Comparison of ENCODE assay signal across 8 cellular contexts in the genomic region with DNA sequence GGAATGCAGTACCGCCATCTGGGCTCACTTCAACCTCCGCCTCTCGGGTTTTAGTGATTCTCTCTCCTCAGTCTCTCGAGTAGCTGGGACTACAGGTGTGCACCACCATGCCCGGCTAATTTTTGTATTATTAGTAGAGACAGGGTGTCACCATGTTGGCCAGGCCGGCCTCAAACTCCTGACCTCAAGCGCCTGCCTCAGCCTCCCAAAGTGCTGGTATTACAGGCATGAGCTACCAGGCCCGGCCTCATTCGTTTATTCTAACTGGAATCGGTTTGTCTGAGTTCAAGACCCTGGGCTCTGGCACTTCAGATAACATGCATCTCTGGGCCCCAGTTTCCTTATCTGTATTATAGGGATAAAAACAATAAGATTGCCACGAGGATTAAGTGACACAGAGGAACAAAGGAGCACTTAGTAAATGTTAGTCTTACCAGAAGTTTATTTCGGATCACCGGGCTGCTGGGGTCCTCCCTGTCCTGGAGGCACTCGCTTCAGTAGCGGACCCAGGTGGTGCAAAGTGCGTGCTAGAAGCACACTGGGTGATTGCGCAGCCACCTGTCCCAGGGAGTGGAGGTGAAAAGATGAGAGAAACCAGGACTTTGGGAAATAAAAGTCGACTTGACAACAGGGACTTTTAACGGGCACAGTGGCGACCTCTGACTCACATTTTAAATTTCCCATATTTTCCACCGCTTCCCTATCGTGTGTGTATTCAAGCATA. TPM values are rescaled to one million over a fixed set of nuclear protein-coding genes. Genes with fewer than 3 reads are reported as not detected.
A peak's percentile ranks its signal among the peaks of the same experiment; 100 is the strongest.
DNase-seq lines count a peak whose midpoint lies in the region; ATAC-seq, FAIRE-seq and TF ChIP-seq lines count a peak whose summit lies in the region.

No MANE protein-coding gene starts in this region.

- DNase-seq in foreskin fibroblast = no peak
- peak in 4 of 6 donors; percentile 34 to 52 (median 46) for DNase-seq in pancreas
- DNase-seq in activated CD4-positive, CD25-positive, alpha-beta regulatory T cell (lab: John Stamatoyannopoulos, UW) = no peak
- DNase-seq in NCI-H1048 (lab: John Stamatoyannopoulos, UW) = no peak
- no peak for DNase-seq in NCI-H1694 (lab: John Stamatoyannopoulos, UW)

- H3K36me3 ChIP-seq in HEK293 (ENCODE audit: control insufficient read depth in 2 of 2, insufficient read depth in 1 of 2, low read length in 2 of 2) = no peaks in the 10 kb centered on the region
- H3K36me3 ChIP-seq in pancreas = no peaks in the 10 kb centered on the region

- peaks cover 8% of the 10 kb centered on the region; the same call in 1 of the 2 replicates for H3K4me1 ChIP-seq in HEK293 (ENCODE audit: control insufficient read depth, insufficient read depth, low read length)
- peaks cover 0 to 12% (median 4%) of the 10 kb centered on the region in 3 donors for H3K4me1 ChIP-seq in pancreas

- no peak for FAIRE-seq in pancreas (lab: Jason Lieb, UNC)

- H3K27ac ChIP-seq in HEK293 (ENCODE audit: extremely low read depth, low read depth, low read length) = no peak overlapping the region
- peak overlapping the region; percentile 29 to 73 (median 32) for H3K27ac ChIP-seq in pancreas

- H3K9me3 ChIP-seq in HEK293 (ENCODE audit: control insufficient read depth, insufficient read depth, low read depth, low read length) (no peaks in the 10 kb centered on the region), pancreas (no peaks in the 10 kb centered on the region)

- WGBS in pancreas, 2 donors = 34 to 36% methylated on average over 22 of the region's 22 CpGs

- CTCF ChIA-PET in HEK293 (lab: Yijun Ruan, JAX) = interaction anchor here (1.3 to 1.5 kb wide), 2 partner anchors 8 to 42 kb away, joined by 3 read pairs; no protein-coding TSS in a partner anchor

- ATAC-seq in pancreas (peak; percentile 22 to 58 (median 47)), GM18519 (IDR thresholded peaks at IDR 0.05; ENCODE audit: low FRiP score, unreplicated experiment) (no peak)

- POLR2A ChIA-PET in HEK293 (lab: Yijun Ruan, JAX) = interaction anchor here (0.6 kb wide), 3 partner anchors 17 to 56 kb away, joined by 3 read pairs; no protein-coding TSS in a partner anchor

- TF ChIP-seq CTCF in HEK293 (tag by site-specific recombination; IDR thresholded peaks at IDR 0.05) = no peak
- no peak for TF ChIP-seq CTCF in WI38 (IDR thresholded peaks at IDR 0.05; ENCODE audit: low read depth, low read length)
- TF ChIP-seq CTCF in foreskin fibroblast (IDR thresholded peaks at IDR 0.05; ENCODE audit: low read depth, low read length) = no peak
- TF ChIP-seq CTCF in pancreas (IDR thresholded peaks at IDR 0.05) = no peak

- intact Hi-C loops in pancreas (cut with DNase I) = no loop called here

- H3K27me3 ChIP-seq in pancreas = no peaks in the 10 kb centered on the region

- H3K4me3 ChIP-seq in HEK293 (ENCODE audit: low read depth, low read length) (peak overlapping the region; percentile 30), WI38 (ENCODE audit: low read depth, low read length) (peak overlapping the region; percentile 32), foreskin fibroblast (ENCODE audit: low read depth in 1 of 2, low read length in 2 of 2) (peak overlapping the region; percentile 41 to 77), pancreas (peak overlapping the region in 3 of 4 donors; percentile 6 to 57 (median 40))

TF ChIP-seq in HEK293, 187 proteins besides CTCF, POLR2A, EP300 and RAD21:
- TF ChIP-seq ZNF335 (tag by site-specific recombination; conservative IDR thresholded peaks at IDR 0.05) = peak; percentile 65
- TF ChIP-seq PRDM1 (tag by site-specific recombination; IDR thresholded peaks at IDR 0.05) = 0 out of 2 replicates have a peak, but pooled peaks have one; percentile 31
- TF ChIP-seq, protein P1, sequence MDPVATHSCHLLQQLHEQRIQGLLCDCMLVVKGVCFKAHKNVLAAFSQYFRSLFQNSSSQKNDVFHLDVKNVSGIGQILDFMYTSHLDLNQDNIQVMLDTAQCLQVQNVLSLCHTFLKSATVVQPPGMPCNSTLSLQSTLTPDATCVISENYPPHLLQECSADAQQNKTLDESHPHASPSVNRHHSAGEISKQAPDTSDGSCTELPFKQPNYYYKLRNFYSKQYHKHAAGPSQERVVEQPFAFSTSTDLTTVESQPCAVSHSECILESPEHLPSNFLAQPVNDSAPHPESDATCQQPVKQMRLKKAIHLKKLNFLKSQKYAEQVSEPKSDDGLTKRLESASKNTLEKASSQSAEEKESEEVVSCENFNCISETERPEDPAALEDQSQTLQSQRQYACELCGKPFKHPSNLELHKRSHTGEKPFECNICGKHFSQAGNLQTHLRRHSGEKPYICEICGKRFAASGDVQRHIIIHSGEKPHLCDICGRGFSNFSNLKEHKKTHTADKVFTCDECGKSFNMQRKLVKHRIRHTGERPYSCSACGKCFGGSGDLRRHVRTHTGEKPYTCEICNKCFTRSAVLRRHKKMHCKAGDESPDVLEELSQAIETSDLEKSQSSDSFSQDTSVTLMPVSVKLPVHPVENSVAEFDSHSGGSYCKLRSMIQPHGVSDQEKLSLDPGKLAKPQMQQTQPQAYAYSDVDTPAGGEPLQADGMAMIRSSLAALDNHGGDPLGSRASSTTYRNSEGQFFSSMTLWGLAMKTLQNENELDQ (tag by site-specific recombination; IDR thresholded peaks at IDR 0.05; ENCODE audit: low read depth) = no peak
- TF ChIP-seq MYNN (tag by site-specific recombination; IDR thresholded peaks at IDR 0.05; ENCODE audit: borderline replicate concordance) = peak; percentile 99
- no peak for TF ChIP-seq ZNF664 (tag by site-specific recombination; IDR thresholded peaks at IDR 0.05)
- TF ChIP-seq, protein P2, sequence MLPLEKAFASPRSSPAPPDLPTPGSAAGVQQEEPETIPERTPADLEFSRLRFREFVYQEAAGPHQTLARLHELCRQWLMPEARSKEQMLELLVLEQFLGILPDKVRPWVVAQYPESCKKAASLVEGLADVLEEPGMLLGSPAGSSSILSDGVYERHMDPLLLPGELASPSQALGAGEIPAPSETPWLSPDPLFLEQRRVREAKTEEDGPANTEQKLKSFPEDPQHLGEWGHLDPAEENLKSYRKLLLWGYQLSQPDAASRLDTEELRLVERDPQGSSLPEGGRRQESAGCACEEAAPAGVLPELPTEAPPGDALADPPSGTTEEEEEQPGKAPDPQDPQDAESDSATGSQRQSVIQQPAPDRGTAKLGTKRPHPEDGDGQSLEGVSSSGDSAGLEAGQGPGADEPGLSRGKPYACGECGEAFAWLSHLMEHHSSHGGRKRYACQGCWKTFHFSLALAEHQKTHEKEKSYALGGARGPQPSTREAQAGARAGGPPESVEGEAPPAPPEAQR (tag by site-specific recombination; IDR thresholded peaks at IDR 0.05) = no peak
- TF ChIP-seq GLIS1 (tag by site-specific recombination; IDR thresholded peaks at IDR 0.05) = 0 out of 2 replicates have a peak, but pooled peaks have one; percentile 6

RNA-seq across cellular contexts. Expression of a gene that starts 37.5 kb away (rescaled TPM):
- total RNA-seq in pancreas = 10 to 100 TPM; 23.4 to 42.1 (median 31.6) TPM
- polyA plus RNA-seq in pancreas = 10 to 100 TPM; 23.7 to 58.9 TPM

RNA-seq across cellular contexts. Expression of a gene that starts 56.5 kb away (rescaled TPM):
- 10 to 100 TPM in 2 of 6 donors, 1 to 10 TPM in 4; 5.1 to 15.8 (median 8.3) TPM for total RNA-seq in pancreas
- 1 to 10 TPM; 7.1 to 9.5 TPM for polyA plus RNA-seq in pancreas

Comparison
In these comparisons a context has a peak if more than half of its experiments do, and no peak if none do; other contexts are left out.
1. DNase-seq: peak in pancreas (4 of 6); none in foreskin fibroblast (0 of 2), activated CD4-positive, CD25-positive, alpha-beta regulatory T cell (0 of 4), NCI-H1048 (single experiment) and NCI-H1694 (single experiment).
2. Peak in every context shown above with its lines, with median percentiles within 50 percentile points of each other: H3K4me3 ChIP-seq.